2 cellular contexts compared by ENCODE assay signal in genomic region chr3:145417678-145418077, GRCh38.
TF ChIP-seq lines count a peak whose summit lies in the region.

No MANE protein-coding gene starts in this region.

TF ChIP-seq in HepG2, 621 proteins besides CTCF, POLR2A, EP300 and RAD21 (continued from another document):
- TF ChIP-seq ATF5 (CRISPR knock-in tag; IDR thresholded peaks at IDR 0.05; ENCODE audit: low read depth) = no peak

TF ChIP-seq in K562, 482 proteins besides CTCF, POLR2A, EP300 and RAD21 (continued from another document):
- TF ChIP-seq MAFG (tag; conservative IDR thresholded peaks at IDR 0.05) (0 out of 2 replicates have a peak, but pooled peaks have one; percentile 13), ZNF717 (CRISPR knock-in tag; IDR thresholded peaks at IDR 0.05) (no peak), MLLT1 (IDR thresholded peaks at IDR 0.05) (no peak)
